In genomic region chr14:104929268-104930230, GRCh38 we compare ENCODE assay signal across 1 cellular context.
TF ChIP-seq lines count a peak whose summit lies in the region.

No MANE protein-coding gene starts in this region.

TF ChIP-seq in H1, 55 proteins besides CTCF, POLR2A, EP300 and RAD21:
- TF ChIP-seq CHD7 (IDR thresholded peaks at IDR 0.05; ENCODE audit: insufficient replicate concordance, low read length) (no peak), SRF (IDR thresholded peaks at IDR 0.05; ENCODE audit: low read depth, low read length) (no peak), EZH2 (IDR thresholded peaks at IDR 0.05; ENCODE audit: low read depth, low read length, severe bottlenecking) (no peak), TCF12 (IDR thresholded peaks at IDR 0.05; ENCODE audit: low read depth, low read length) (no peak), CBX8 (IDR thresholded peaks at IDR 0.05; ENCODE audit: borderline replicate concordance, low read depth, low read length) (no peak), ASH2L (IDR thresholded peaks at IDR 0.05; ENCODE audit: low read length) (no peak), TBP (IDR thresholded peaks at IDR 0.05; ENCODE audit: low read depth, low read length) (no peak), MAFK (IDR thresholded peaks at IDR 0.05; ENCODE audit: low read depth, low read length) (no peak), RXRA (IDR thresholded peaks at IDR 0.05; ENCODE audit: insufficient read depth, low read depth, low read length) (no peak)
